8 cellular contexts compared by ENCODE assay signal in genomic region chr4:84503495-84504437, GRCh38. TPM values are rescaled to one million over a fixed set of nuclear protein-coding genes. Genes with fewer than 3 reads are reported as not detected.
DNase-seq lines count a peak whose midpoint lies in the region; ATAC-seq, FAIRE-seq and TF ChIP-seq lines count a peak whose summit lies in the region.
"Had no signal": no experiment of that assay in that cellular context is flagged by ENCODE, and none has a peak within 500 bp of the region (broad histone marks: within the 10 kb centered on the region; RNA-seq: fewer than 3 reads in every experiment).

No MANE protein-coding gene starts in this region.

- H3K9ac ChIP-seq in kidney (ENCODE audit: low read length in 2 of 2) = no peak overlapping the region

- no peak overlapping the region for H3K27ac ChIP-seq in HL-60 (replicated peaks)
- no peak overlapping the region for H3K27ac ChIP-seq in kidney (ENCODE audit: low read depth in 2 of 2, low read length in 2 of 2)
- no peak overlapping the region for H3K27ac ChIP-seq in upper lobe of right lung

- no peaks in the 10 kb centered on the region for H3K9me3 ChIP-seq in kidney (ENCODE audit: control insufficient read depth in 1 of 2, low read length in 2 of 2)
- no peaks in the 10 kb centered on the region for H3K9me3 ChIP-seq in upper lobe of right lung

- ATAC-seq in GM21381 (IDR thresholded peaks at IDR 0.05; ENCODE audit: unreplicated experiment) (peak; percentile 84), upper lobe of right lung (peak; percentile 76)

- H3K4me1 ChIP-seq in kidney (ENCODE audit: control insufficient read depth in 1 of 2, insufficient read depth in 1 of 2, low read depth in 1 of 2, low read length in 2 of 2) (no peaks in the 10 kb centered on the region), upper lobe of right lung (peaks cover 12% of the 10 kb centered on the region)

- H3K27ac Mint-ChIP-seq in brain = no peak overlapping the region
- H3K27ac Mint-ChIP-seq: stimulated activated naive CD8-positive, alpha-beta T cell treated with anti-CD3 and anti-CD28 coated beads, Interleukin-15, Interleukin-2, amounts not matched to agents 100 ng/mL and 50 ng/mL, for 24 hours had no signal

- H3K4me3 ChIP-seq in HL-60 (replicated peaks; ENCODE audit: insufficient read depth, low read length) = no peak overlapping the region
- no peak overlapping the region for H3K4me3 ChIP-seq in kidney (ENCODE audit: low read length in 2 of 2)
- H3K4me3 ChIP-seq in upper lobe of right lung = no peak overlapping the region

- H3K9me3 Mint-ChIP-seq in brain = peaks cover 0 to 16% (median 2%) of the 10 kb centered on the region in 5 experiments

- H3K4me3 Mint-ChIP-seq in brain = peak overlapping the region in 3 of 5 experiments; percentile 43 to 84 (median 75)
- H3K4me3 Mint-ChIP-seq: stimulated activated naive CD8-positive, alpha-beta T cell treated with anti-CD3 and anti-CD28 coated beads, Interleukin-15, Interleukin-2, amounts not matched to agents 100 ng/mL and 50 ng/mL, for 24 hours had no signal

- H3K4me1 Mint-ChIP-seq in brain = peaks cover 27% of the 10 kb centered on the region

- in situ Hi-C loops in G401 (cut with HindIII; ENCODE audit: low sequenced_read_pairs) = no loop called here

- DNase-seq in G401 (ENCODE audit: low spot score) (peak; percentile 66), HL-60 (ENCODE audit: low read depth in 1 of 2, low spot score in 1 of 2) (peak in 1 of 2 experiments; percentile 49), NCI-H82 (lab: John Stamatoyannopoulos, UW) (peak; percentile 87), kidney (no peak), upper lobe of right lung (no peak)

- H3K27me3 ChIP-seq in HL-60 (ENCODE audit: insufficient read depth, poor library complexity, severe bottlenecking) (peaks cover 65% of the 10 kb centered on the region), upper lobe of right lung (peaks cover 97% of the 10 kb centered on the region)

- no peak for FAIRE-seq in kidney (lab: Jason Lieb, UNC)

- no peaks in the 10 kb centered on the region for H3K36me3 ChIP-seq in kidney (ENCODE audit: control insufficient read depth in 1 of 2, insufficient read depth in 2 of 2, low read length in 2 of 2)
- no peaks in the 10 kb centered on the region for H3K36me3 ChIP-seq in upper lobe of right lung

- peaks cover 82% of the 10 kb centered on the region for H3K27me3 Mint-ChIP-seq in brain

- intact Hi-C loops in kidney (cut with DNase I) (loop anchor here (10.0 kb wide), 1 partner anchor 859 kb away; no protein-coding TSS in a partner anchor), upper lobe of right lung (cut with DNase I) (no loop called here)

- H3K36me3 Mint-ChIP-seq in brain = no peaks in the 10 kb centered on the region

- TF ChIP-seq CTCF in HL-60 (IDR thresholded peaks at IDR 0.05; ENCODE audit: insufficient read depth, low read length) (peak; percentile 45), brain (conservative IDR thresholded peaks at IDR 0.05) (peak; percentile 80 to 91), kidney (IDR thresholded peaks at IDR 0.05; ENCODE audit: borderline replicate concordance, extremely low read depth, insufficient read depth) (peak; percentile 66), upper lobe of right lung (IDR thresholded peaks at IDR 0.05) (peak; percentile 61)

RNA-seq across cellular contexts. Expression of gene NKX6-1, which starts 4.7 kb away (rescaled TPM):
- total RNA-seq in G401 (2014; rRNA removed; shearing (Covaris generic)) = not detected in 2 replicates
- polyA plus RNA-seq in brain (ENCODE audit: insufficient read depth, low read depth, low replicate concordance) (1.7 TPM), kidney (ENCODE audit: insufficient read depth, low read depth, low replicate concordance) (not detected)
- total RNA-seq in kidney (0.35 TPM), upper lobe of right lung (not detected)

Comparison
In these comparisons a context has a peak if more than half of its experiments do, and no peak if none do; other contexts are left out.
1. DNase-seq: peak in G401 (single experiment) and NCI-H82 (single experiment); none in kidney (single experiment) and upper lobe of right lung (single experiment).
2. Peak in every context shown above with its lines, with median percentiles within 50 percentile points of each other: CTCF ChIP-seq.